8 cellular contexts compared by ENCODE assay signal in genomic region chr7:151276651-151277590, GRCh38. TPM values are rescaled to one million over a fixed set of nuclear protein-coding genes. Genes with fewer than 3 reads are reported as not detected.
DNase-seq lines count a peak whose midpoint lies in the region; ATAC-seq and TF ChIP-seq lines count a peak whose summit lies in the region.

No MANE protein-coding gene starts in this region.

- peak overlapping the region; percentile 38 for H3K4me3 ChIP-seq in CD4-positive, CD25-positive, alpha-beta regulatory T cell (ENCODE audit: low read depth, low read length)
- H3K4me3 ChIP-seq in HAP-1 = peak overlapping the region; percentile 18
- H3K4me3 ChIP-seq in dorsolateral prefrontal cortex = peak overlapping the region; percentile 38 to 74 (median 60)
- peak overlapping the region; percentile 49 for H3K4me3 ChIP-seq in lower lobe of right lung

- peaks cover 0 to 4% (median 0%) of the 10 kb centered on the region in 7 donors for H3K9me3 Mint-ChIP-seq in CD4-positive, CD25-positive, alpha-beta regulatory T cell

- TF ChIP-seq CTCF in dorsolateral prefrontal cortex (IDR thresholded peaks at IDR 0.05 in 54 of 56, conservative IDR thresholded peaks at IDR 0.05 in 2 of 56; ENCODE audit: low read depth in 1 of 56, partially characterized antibody in 56 of 56) (peak in 1 of 56 donors; percentile 8), lower lobe of right lung (IDR thresholded peaks at IDR 0.05) (no peak)

- H3K36me3 ChIP-seq in CD4-positive, CD25-positive, alpha-beta regulatory T cell (ENCODE audit: control insufficient read depth, insufficient read depth, low read length) = no peaks in the 10 kb centered on the region
- H3K36me3 ChIP-seq in HAP-1 (replicated peaks) (no peaks in the 10 kb centered on the region), lower lobe of right lung (no peaks in the 10 kb centered on the region)

- no peaks in the 10 kb centered on the region for H3K27me3 ChIP-seq in CD4-positive, CD25-positive, alpha-beta regulatory T cell (ENCODE audit: control insufficient read depth, insufficient read depth, low read length)
- H3K27me3 ChIP-seq in HAP-1 (ENCODE audit: low read depth) (no peaks in the 10 kb centered on the region), dorsolateral prefrontal cortex (no peaks in the 10 kb centered on the region), lower lobe of right lung (ENCODE audit: low read depth) (peaks cover 5% of the 10 kb centered on the region)

- in situ Hi-C loops in HAP-1 (cut with MboI; ENCODE audit: low sequenced_read_pairs) = no loop called here

- H3K27ac ChIP-seq in CD4-positive, CD25-positive, alpha-beta regulatory T cell (ENCODE audit: insufficient read depth, low read length, poor library complexity, severe bottlenecking) = no peak overlapping the region
- H3K27ac ChIP-seq in dorsolateral prefrontal cortex = peak overlapping the region in 40 of 59 donors; percentile 1 to 84 (median 56)
- no peak overlapping the region for H3K27ac ChIP-seq in lower lobe of right lung

- H3K27ac Mint-ChIP-seq in CD4-positive, CD25-positive, alpha-beta regulatory T cell = peak overlapping the region in 1 of 3 donors; percentile 86

- no peaks in the 10 kb centered on the region for H3K36me3 Mint-ChIP-seq in CD4-positive, CD25-positive, alpha-beta regulatory T cell

- intact Hi-C loops in dorsolateral prefrontal cortex (cut with DNase I) (no loop called here), lower lobe of right lung (cut with DNase I) (no loop called here)

- H3K27me3 Mint-ChIP-seq in CD4-positive, CD25-positive, alpha-beta regulatory T cell = peaks cover 31% of the 10 kb centered on the region

- DNase-seq in CD4-positive, CD25-positive, alpha-beta regulatory T cell = peak in 2 of 3 donors; percentile 55 to 64
- DNase-seq in HAP-1 (ENCODE audit: low spot score in 2 of 2) (peak; percentile 63 to 78), NCI-H2227 treated with DMSO at 0.1 percent for 48 hours (lab: John Stamatoyannopoulos, UW) (peak; percentile 70), dorsolateral prefrontal cortex (peak in 8 of 10 donors; percentile 35 to 78 (median 52)), lower lobe of right lung (peak; percentile 77), NK-92 (lab: John Stamatoyannopoulos, UW; ENCODE audit: unreplicated experiment) (no peak)
- peak; percentile 24 to 27 for DNase-seq in activated CD4-positive, alpha-beta T cell treated with anti-CD3 and anti-CD28 coated beads, Interleukin-2, amount 50 U/mL, for 24 hours (ENCODE audit: low read depth in 1 of 2, low spot score in 1 of 2)
- peak; percentile 35 to 50 for DNase-seq in stimulated activated CD4-positive, alpha-beta T cell treated with anti-CD3 and anti-CD28 coated beads, Interleukin-4, amount 100 ng/mL, for 48 hours (ENCODE audit: low read depth in 2 of 2)

- H3K4me1 ChIP-seq in CD4-positive, CD25-positive, alpha-beta regulatory T cell (ENCODE audit: control insufficient read depth, insufficient read depth, low read length, poor library complexity, severe bottlenecking) = peaks cover 9% of the 10 kb centered on the region
- H3K4me1 ChIP-seq in HAP-1 (no peaks in the 10 kb centered on the region), lower lobe of right lung (peaks cover 30% of the 10 kb centered on the region)

- peak overlapping the region in 3 of 4 donors; percentile 79 to 86 (median 85) for H3K4me3 Mint-ChIP-seq in CD4-positive, CD25-positive, alpha-beta regulatory T cell

- no peaks in the 10 kb centered on the region for H3K9me3 ChIP-seq in CD4-positive, CD25-positive, alpha-beta regulatory T cell (ENCODE audit: control insufficient read depth in 2 of 2, low read length in 2 of 2)
- H3K9me3 ChIP-seq in HAP-1 = no peaks in the 10 kb centered on the region
- H3K9me3 ChIP-seq in lower lobe of right lung = no peaks in the 10 kb centered on the region

- H3K4me1 Mint-ChIP-seq in CD4-positive, CD25-positive, alpha-beta regulatory T cell = peaks cover 0 to 30% (median 7%) of the 10 kb centered on the region in 4 donors

- ATAC-seq in CD4-positive, CD25-positive, alpha-beta regulatory T cell (ENCODE audit: low read depth in 2 of 2) = peak; percentile 62 to 70
- peak; percentile 70 to 75 for ATAC-seq in lower lobe of right lung

RNA-seq across cellular contexts. Expression of gene SMARCD3, which starts 28.4 kb away (rescaled TPM):
- total RNA-seq in CD4-positive, CD25-positive, alpha-beta regulatory T cell = 4.7 TPM
- 1 to 10 TPM; 1.5 to 4.4 (median 2.1) TPM for polyA plus RNA-seq in CD4-positive, CD25-positive, alpha-beta regulatory T cell
- total RNA-seq in dorsolateral prefrontal cortex (100 to 1,000 TPM in 117 of 120 experiments, 10 to 100 TPM in 3; 80.4 to 252 (median 137) TPM), lower lobe of right lung (53.1 TPM)

RNA-seq across cellular contexts. Expression of gene CHPF2, which starts 44.6 kb away (rescaled TPM):
- 38.8 TPM for total RNA-seq in CD4-positive, CD25-positive, alpha-beta regulatory T cell
- polyA plus RNA-seq in CD4-positive, CD25-positive, alpha-beta regulatory T cell = 10 to 100 TPM; 18.8 to 24.8 (median 23.0) TPM
- 10 to 100 TPM; 23.2 to 51.4 (median 35.6) TPM for total RNA-seq in dorsolateral prefrontal cortex
- total RNA-seq in lower lobe of right lung = 34.7 TPM

RNA-seq across cellular contexts. Expression of gene ABCF2, which starts 49.9 kb away (rescaled TPM):
- 16.3 TPM for total RNA-seq in CD4-positive, CD25-positive, alpha-beta regulatory T cell
- 10 to 100 TPM; 25.9 to 31.4 (median 29.7) TPM for polyA plus RNA-seq in CD4-positive, CD25-positive, alpha-beta regulatory T cell
- total RNA-seq in dorsolateral prefrontal cortex = 10 to 100 TPM; 21.6 to 63.3 (median 47.2) TPM
- 23.3 TPM for total RNA-seq in lower lobe of right lung

Comparison
In these comparisons a context has a peak if more than half of its experiments do, and no peak if none do; other contexts are left out.
1. H3K27ac ChIP-seq: peak in dorsolateral prefrontal cortex (40 of 59); none in CD4-positive, CD25-positive, alpha-beta regulatory T cell (single experiment) and lower lobe of right lung (single experiment).
2. Peak in every context shown above with its lines, with median percentiles within 50 percentile points of each other: H3K4me3 ChIP-seq.